In genomic region chr3:57691411-57692133, GRCh38 we compare ENCODE assay signal across 8 cellular contexts. TPM values are rescaled to one million over a fixed set of nuclear protein-coding genes. Genes with fewer than 3 reads are reported as not detected.
DNase-seq lines count a peak whose midpoint lies in the region; ATAC-seq, FAIRE-seq and TF ChIP-seq lines count a peak whose summit lies in the region.

No MANE protein-coding gene starts in this region.

- peak; percentile 24 for DNase-seq in GM20000 (ENCODE audit: low spot score)
- no peak for DNase-seq in SK-N-MC (ENCODE audit: low read depth, low spot score)
- peak; percentile 50 for DNase-seq in endothelial cell of umbilical vein (ENCODE audit: low read depth, low spot score)
- DNase-seq in NCI-H2107 treated with DMSO at 0.1 percent for 48 hours (lab: John Stamatoyannopoulos, UW; ENCODE audit: unreplicated experiment): no peak
- DNase-seq in GM19240 (ENCODE audit: insufficient read length, low spot score): no peak

- no peaks in the 10 kb centered on the region for H4K20me1 ChIP-seq in endothelial cell of umbilical vein (replicated peaks; ENCODE audit: control insufficient read depth, extremely low read depth, insufficient read depth, low read length)

- TF ChIP-seq CTCF in GM20000 (IDR thresholded peaks at IDR 0.05; ENCODE audit: extremely low read depth, missing control alignments) (no peak), endothelial cell of umbilical vein (IDR thresholded peaks at IDR 0.05; ENCODE audit: extremely low read depth in 1 of 2, insufficient read depth in 1 of 2, low read depth in 1 of 2, low read length in 2 of 2) (no peak), neutrophil (IDR thresholded peaks at IDR 0.05) (no peak)

- dilution Hi-C loops in endothelial cell of umbilical vein (cut with MboI; ENCODE audit: extremely low pct_ligation_motif_present, low sequenced_read_pairs): no loop called here

- H3K9me1 ChIP-seq in endothelial cell of umbilical vein (replicated peaks; ENCODE audit: control insufficient read depth, extremely low read depth, insufficient read depth, low read length): no peaks in the 10 kb centered on the region

- no peak overlapping the region for H2AFZ ChIP-seq in endothelial cell of umbilical vein (ENCODE audit: low read depth, low read length)

- H3K4me1 ChIP-seq in endothelial cell of umbilical vein (ENCODE audit: control insufficient read depth, extremely low read depth, insufficient read depth, low read length): peaks cover 12% of the 10 kb centered on the region
- peaks cover 17 to 25% of the 10 kb centered on the region in 2 experiments for H3K4me1 ChIP-seq in neutrophil (ENCODE audit: control insufficient read depth in 1 of 2, insufficient read depth in 1 of 2, low read depth in 1 of 2, low read length in 1 of 2)

- POLR2A ChIA-PET in endothelial cell of umbilical vein (lab: Charles Lee): no interaction called here

- peak overlapping the region; percentile 87 for H3K4me2 ChIP-seq in endothelial cell of umbilical vein (ENCODE audit: insufficient read depth, low read length)

- TF ChIP-seq POLR2A in endothelial cell of umbilical vein (IDR thresholded peaks at IDR 0.05; ENCODE audit: low read depth, low read length): no peak

- peaks cover 44% of the 10 kb centered on the region for H3K79me2 ChIP-seq in endothelial cell of umbilical vein (ENCODE audit: control insufficient read depth, insufficient read depth, low read length)

- ATAC-seq in HG02610 (IDR thresholded peaks at IDR 0.05; ENCODE audit: unreplicated experiment): no peak
- ATAC-seq in HG03521 (IDR thresholded peaks at IDR 0.05; ENCODE audit: unreplicated experiment): no peak

- BruUV-seq in endothelial cell of umbilical vein (replicated peaks; lab: Mats Ljungman, UMichigan): no TSS peak

- peak; percentile 62 for FAIRE-seq in endothelial cell of umbilical vein (lab: Jason Lieb, UNC)

- no peaks in the 10 kb centered on the region for H3K36me3 ChIP-seq in SK-N-MC (ENCODE audit: insufficient read depth, low read length)
- no peaks in the 10 kb centered on the region for H3K36me3 ChIP-seq in endothelial cell of umbilical vein (ENCODE audit: control insufficient read depth in 2 of 2, extremely low read depth in 1 of 2, insufficient read depth in 2 of 2, low read length in 2 of 2)
- H3K36me3 ChIP-seq in neutrophil: no peaks in the 10 kb centered on the region

- H3K27me3 ChIP-seq in endothelial cell of umbilical vein (ENCODE audit: control insufficient read depth in 2 of 2, insufficient read depth in 2 of 2, low read length in 2 of 2) (no peaks in the 10 kb centered on the region), neutrophil (no peaks in the 10 kb centered on the region)

- H3K27ac ChIP-seq in SK-N-MC: no peak overlapping the region
- peak overlapping the region; percentile 82 for H3K27ac ChIP-seq in endothelial cell of umbilical vein (ENCODE audit: insufficient read depth, low read depth, low read length)
- peak overlapping the region; percentile 96 for H3K27ac ChIP-seq in neutrophil

- CTCF ChIA-PET in endothelial cell of umbilical vein (lab: Charles Lee): interaction anchor here (0.6 to 1.5 kb wide), 11 partner anchors 12 to 531 kb away, joined by 3 to 6 read pairs (median 3); partner anchors contain the start of gene SLMAP

- intact Hi-C loops in endothelial cell of umbilical vein (cut with micrococcal nuclease): loop anchor here (1.0 to 2.0 kb wide), 3 partner anchors 65 to 295 kb away; partner anchors contain the start of genes ARF4 and SLMAP

- H3K9ac ChIP-seq in SK-N-MC (ENCODE audit: insufficient read length): peak overlapping the region; percentile 79
- peak overlapping the region; percentile 90 for H3K9ac ChIP-seq in endothelial cell of umbilical vein (replicated peaks; ENCODE audit: extremely low read depth, insufficient read depth, low read length)

- H3K9me3 ChIP-seq in SK-N-MC (ENCODE audit: low read depth, low read length) (no peaks in the 10 kb centered on the region), endothelial cell of umbilical vein (replicated peaks; ENCODE audit: control insufficient read depth, insufficient read depth, low read length) (no peaks in the 10 kb centered on the region), neutrophil (no peaks in the 10 kb centered on the region)

- H3K4me3 ChIP-seq in SK-N-MC (peak overlapping the region; percentile 85), endothelial cell of umbilical vein (replicated peaks in 1 of 3; ENCODE audit: insufficient read depth in 1 of 3, low read depth in 1 of 3, low read length in 3 of 3) (peak overlapping the region; percentile 65 to 90 (median 68)), neutrophil (ENCODE audit: low read depth in 1 of 2, low read length in 1 of 2) (peak overlapping the region; percentile 76 to 93)

TF ChIP-seq in endothelial cell of umbilical vein, 7 proteins besides CTCF, POLR2A, EP300 and RAD21:
- TF ChIP-seq POLR2AphosphoS5 (IDR thresholded peaks at IDR 0.05; ENCODE audit: insufficient read depth, low read depth, low read length): no peak
- no peak for TF ChIP-seq FOS (IDR thresholded peaks at IDR 0.05; ENCODE audit: borderline replicate concordance, insufficient read depth, low read length)
- TF ChIP-seq EZH2 (IDR thresholded peaks at IDR 0.05; ENCODE audit: borderline replicate concordance, low read depth, low read length, severe bottlenecking): no peak
- no peak for TF ChIP-seq JUN (IDR thresholded peaks at IDR 0.05; ENCODE audit: borderline replicate concordance, insufficient read depth, insufficient read length, low read depth)
- no peak for TF ChIP-seq MYC (IDR thresholded peaks at IDR 0.05; ENCODE audit: low read depth, low read length)
- TF ChIP-seq, protein P1, sequence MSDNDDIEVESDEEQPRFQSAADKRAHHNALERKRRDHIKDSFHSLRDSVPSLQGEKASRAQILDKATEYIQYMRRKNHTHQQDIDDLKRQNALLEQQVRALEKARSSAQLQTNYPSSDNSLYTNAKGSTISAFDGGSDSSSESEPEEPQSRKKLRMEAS (IDR thresholded peaks at IDR 0.05; ENCODE audit: insufficient read depth, insufficient read length): no peak
- no peak for TF ChIP-seq GATA2 (IDR thresholded peaks at IDR 0.05; ENCODE audit: insufficient read depth, insufficient read length, low read depth, low read length)

RNA-seq across cellular contexts. Expression of gene DENND6A, which starts 1.3 kb away (rescaled TPM):
- total RNA-seq in endothelial cell of umbilical vein: 25.0 and 31.0 TPM in 2 replicates
- polyA plus RNA-seq in endothelial cell of umbilical vein: 12.7 and 14.0 TPM in 2 replicates
- 6.7 and 6.9 TPM in 2 replicates for polyA plus RNA-seq in endothelial cell of umbilical vein (2011; cell fraction: cytosol; rRNA removed)
- 13.3 and 13.5 TPM in 2 replicates for polyA plus RNA-seq in endothelial cell of umbilical vein (2011; cell fraction: nucleus; rRNA removed)
- polyA plus RNA-seq in endothelial cell of umbilical vein (2012): 11.2 and 21.6 TPM in 2 replicates
- polyA minus RNA-seq in endothelial cell of umbilical vein: 28.6 and 33.3 TPM in 2 replicates
- polyA minus RNA-seq in endothelial cell of umbilical vein (2011; cell fraction: cytosol; rRNA and poly(A)+ RNA removed): 11.2 TPM
- 15.9 and 21.7 TPM in 2 replicates for polyA minus RNA-seq in endothelial cell of umbilical vein (2011; cell fraction: nucleus; rRNA and poly(A)+ RNA removed)

Comparison
In these comparisons a context has a peak if more than half of its experiments do, and no peak if none do; other contexts are left out.
1. DNase-seq: peak in GM20000 (single experiment) and endothelial cell of umbilical vein (single experiment); none in SK-N-MC (single experiment), NCI-H2107 treated with DMSO at 0.1 percent for 48 hours (single experiment) and GM19240 (single experiment).
2. Peak in every context shown above with its lines, with median percentiles within 50 percentile points of each other: H3K4me3 ChIP-seq.